ENCODE assay signal across 30 cellular contexts in the genomic region with DNA sequence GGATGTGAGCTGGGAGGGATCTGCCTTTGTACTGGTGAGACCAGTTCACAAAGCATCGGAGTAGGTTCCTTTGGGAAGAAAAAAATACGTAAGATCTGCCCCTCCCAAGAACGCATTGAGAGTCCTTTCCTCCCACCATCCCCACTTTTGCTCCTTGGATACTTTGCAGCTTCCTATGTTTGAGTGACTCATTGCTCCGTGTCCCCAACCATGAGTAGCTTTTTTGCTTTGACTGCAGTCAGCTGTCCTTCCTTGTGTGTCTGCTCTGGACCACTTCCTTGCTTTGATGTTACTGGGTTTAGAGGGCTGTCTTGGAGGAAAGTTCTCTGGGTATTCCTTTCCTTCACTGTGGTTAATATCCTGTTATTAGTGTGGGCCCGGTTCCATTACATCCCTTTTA.
"Had no signal": no experiment of that assay in that cellular context is flagged by ENCODE, and none has a peak within 500 bp of the region (broad histone marks: within the 10 kb centered on the region; RNA-seq: fewer than 3 reads in every experiment).

No MANE protein-coding gene starts in this region.

- H3K27ac Mint-ChIP-seq: activated CD4-positive, alpha-beta memory T cell treated with anti-CD3 and anti-CD28 coated beads, Interleukin-2, amount 10 ng/mL, durations not matched to agents 7 days and 5 days; activated CD4-positive, alpha-beta T cell treated with anti-CD3 and anti-CD28 coated beads, Interleukin-2, amount 10 ng/mL, durations not matched to agents 7 days and 5 days; activated CD8-positive, alpha-beta memory T cell treated with anti-CD3 and anti-CD28 coated beads, Interleukin-2, amount 10 ng/mL, durations not matched to agents 7 days and 5 days; natural killer cell; T-cell; T-helper 2 cell treated with Interferon-gamma antibody and Interleukin-4, amounts not matched to agents 5 μg/mL and 100 μg/mL, for 36 hours had no signal

- DNase-seq: activated CD4-positive, alpha-beta memory T cell treated with anti-CD3 and anti-CD28 coated beads, Interleukin-2, amount 10 ng/mL, durations not matched to agents 7 days and 5 days; activated CD4-positive, alpha-beta T cell treated with anti-CD3 and anti-CD28 coated beads, Interleukin-2, amount 10 ng/mL, durations not matched to agents 7 days and 5 days; activated CD8-positive, alpha-beta memory T cell treated with anti-CD3 and anti-CD28 coated beads, Interleukin-2, amount 10 ng/mL, durations not matched to agents 7 days and 5 days; activated naive CD4-positive, alpha-beta T cell; activated T-cell treated with anti-CD3 and anti-CD28 coated beads, Interleukin-2, amount 50 U/mL, for 48 hours; adrenal gland; aorta; body of pancreas; cerebellar nuclear complex; colonic mucosa; effector memory CD4-positive, alpha-beta T cell; foreskin fibroblast; hippocampal formation; immature natural killer cell; kidney glomerular epithelial cell; left lung; lower lobe of right lung; mesenchymal stem cell; natural killer cell; stimulated activated CD4-positive, alpha-beta T cell treated with anti-CD3 and anti-CD28 coated beads, Interleukin-15, amount 100 ng/mL, for 24 hours; stimulated activated CD4-positive, alpha-beta T cell treated with anti-CD3 and anti-CD28 coated beads, Interleukin-2, amount 100 ng/mL, for 24 hours; stimulated activated naive CD4-positive, alpha-beta T cell; T-cell; upper lobe of left lung had no signal

- ATAC-seq: activated CD8-positive, alpha-beta memory T cell treated with anti-CD3 and anti-CD28 coated beads, Interleukin-2, amount 10 ng/mL, durations not matched to agents 7 days and 5 days; activated naive CD4-positive, alpha-beta T cell treated with anti-CD3 and anti-CD28 coated beads, Interleukin-2, amount 50 U/mL, for 72 hours; body of pancreas; left lung; lower lobe of right lung; natural killer cell; T-cell had no signal

- H3K27me3 ChIP-seq: adrenal gland, body of pancreas, colonic mucosa, dorsolateral prefrontal cortex, left lung, right atrium auricular region, upper lobe of left lung, vagina had no signal

- H3K27ac ChIP-seq: adrenal gland, body of pancreas, colonic mucosa, left lung, lower lobe of right lung, right atrium auricular region, upper lobe of left lung, vagina, VCaP had no signal

- H3K9me3 ChIP-seq: adrenal gland, body of pancreas, colonic mucosa, left lung, lower lobe of right lung, right atrium auricular region, upper lobe of left lung, vagina had no signal

- H3K4me3 ChIP-seq: adrenal gland, body of pancreas, colonic mucosa, dorsolateral prefrontal cortex, left lung, lower lobe of right lung, right atrium auricular region, upper lobe of left lung, vagina had no signal

- H3K9me3 Mint-ChIP-seq: activated CD4-positive, alpha-beta memory T cell treated with anti-CD3 and anti-CD28 coated beads, Interleukin-2, amount 10 ng/mL, durations not matched to agents 7 days and 5 days; activated CD4-positive, alpha-beta T cell treated with anti-CD3 and anti-CD28 coated beads, Interleukin-2, amount 10 ng/mL, durations not matched to agents 7 days and 5 days; activated naive CD4-positive, alpha-beta T cell treated with anti-CD3 and anti-CD28 coated beads, Interleukin-2, amount 50 U/mL, for 72 hours; immature natural killer cell; natural killer cell; T-cell; T-helper 2 cell treated with Interferon-gamma antibody and Interleukin-4, amounts not matched to agents 5 μg/mL and 100 μg/mL, for 36 hours had no signal

- H3K4me3 Mint-ChIP-seq: activated CD4-positive, alpha-beta memory T cell treated with anti-CD3 and anti-CD28 coated beads, Interleukin-2, amount 10 ng/mL, durations not matched to agents 7 days and 5 days; activated CD4-positive, alpha-beta T cell treated with anti-CD3 and anti-CD28 coated beads, Interleukin-2, amount 10 ng/mL, durations not matched to agents 7 days and 5 days; activated CD8-positive, alpha-beta memory T cell treated with anti-CD3 and anti-CD28 coated beads, Interleukin-2, amount 10 ng/mL, durations not matched to agents 7 days and 5 days; immature natural killer cell; natural killer cell; T-helper 2 cell treated with Interferon-gamma antibody and Interleukin-4, amounts not matched to agents 5 μg/mL and 100 μg/mL, for 36 hours had no signal

- H3K27me3 Mint-ChIP-seq: activated CD4-positive, alpha-beta memory T cell treated with anti-CD3 and anti-CD28 coated beads, Interleukin-2, amount 10 ng/mL, durations not matched to agents 7 days and 5 days; activated CD4-positive, alpha-beta T cell treated with anti-CD3 and anti-CD28 coated beads, Interleukin-2, amount 10 ng/mL, durations not matched to agents 7 days and 5 days; activated CD8-positive, alpha-beta memory T cell treated with anti-CD3 and anti-CD28 coated beads, Interleukin-2, amount 10 ng/mL, durations not matched to agents 7 days and 5 days; T-cell had no signal

- H3K4me1 Mint-ChIP-seq: activated CD4-positive, alpha-beta memory T cell treated with anti-CD3 and anti-CD28 coated beads, Interleukin-2, amount 10 ng/mL, durations not matched to agents 7 days and 5 days; activated CD4-positive, alpha-beta T cell treated with anti-CD3 and anti-CD28 coated beads, Interleukin-2, amount 10 ng/mL, durations not matched to agents 7 days and 5 days; activated CD8-positive, alpha-beta memory T cell treated with anti-CD3 and anti-CD28 coated beads, Interleukin-2, amount 10 ng/mL, durations not matched to agents 7 days and 5 days; T-cell had no signal
